Comparison of ENCODE assay signal across 26 cellular contexts in the genomic region with DNA sequence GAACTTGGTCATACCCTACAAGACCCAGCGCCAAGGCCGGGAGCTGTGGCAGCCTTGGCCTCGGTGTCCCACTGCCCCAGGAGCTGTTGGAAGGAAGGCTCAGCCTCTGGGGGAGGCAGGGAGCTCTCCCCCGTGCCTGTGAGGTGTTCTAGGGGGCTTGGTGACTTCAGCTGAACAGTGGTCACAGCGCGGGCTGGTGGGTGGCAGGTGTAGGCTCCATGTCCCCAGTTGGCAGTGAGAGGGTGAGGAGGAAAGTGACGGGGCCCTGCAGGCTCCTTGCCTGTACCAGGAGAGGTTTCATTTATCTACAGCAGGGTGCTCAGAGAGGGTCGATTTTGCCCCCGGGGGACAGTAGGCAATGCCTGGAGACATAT. TPM values are rescaled to one million over a fixed set of nuclear protein-coding genes. Genes with fewer than 3 reads are reported as not detected.
DNase-seq lines count a peak whose midpoint lies in the region; ATAC-seq and TF ChIP-seq lines count a peak whose summit lies in the region.
"Had no signal": no experiment of that assay in that cellular context is flagged by ENCODE, and none has a peak within 500 bp of the region (broad histone marks: within the 10 kb centered on the region; RNA-seq: fewer than 3 reads in every experiment).

No MANE protein-coding gene starts in this region.

- H3K9me3 ChIP-seq in right atrium auricular region (peaks cover 0 to 8% of the 10 kb centered on the region in 2 donors), transverse colon (no peaks in the 10 kb centered on the region), Caco-2 (no peaks in the 10 kb centered on the region)
- H3K9me3 ChIP-seq: SJCRH30 had no signal

- H3K27ac ChIP-seq in right atrium auricular region = no peak overlapping the region
- no peak overlapping the region for H3K27ac ChIP-seq in transverse colon
- H3K27ac ChIP-seq: BLaER1 treated with 17β-estradiol and CSF1 and Interleukin-3, amounts not matched to agents 10 nM and 100 nM; KMS-11; SJCRH30 had no signal

- POLR2A ChIA-PET in Caco-2 (lab: Charles Lee) = no interaction called here

- WGBS in transverse colon (ENCODE audit: low coverage in 1 of 2), 2 donors = 65 to 93% methylated on average over 2 to 9 of the region's 9 CpGs

- H3K27me3 ChIP-seq in right atrium auricular region (no peaks in the 10 kb centered on the region), transverse colon (no peaks in the 10 kb centered on the region), Caco-2 (replicated peaks; ENCODE audit: control insufficient read depth, insufficient read depth, low read length) (no peaks in the 10 kb centered on the region)
- H3K27me3 ChIP-seq: BLaER1 treated with 17β-estradiol and CSF1 and Interleukin-3, amounts not matched to agents 10 nM and 100 nM; SJCRH30 had no signal

- no peak for ATAC-seq in Right ventricle myocardium superior (ENCODE audit: poor library complexity)
- ATAC-seq: CD8-positive, alpha-beta T cell; Panc1 had no signal

- no peak overlapping the region for H3K4me3 Mint-ChIP-seq in Caco-2 (ENCODE audit: unreplicated experiment)
- H3K4me3 Mint-ChIP-seq: CD8-positive, alpha-beta T cell had no signal

- intact Hi-C loops in Right ventricle myocardium superior (cut with DNase I) = no loop called here
- intact Hi-C loops in posterior vena cava (cut with DNase I) = no loop called here
- intact Hi-C loops in transverse colon (cut with DNase I; ENCODE audit: low total_unique reads) = no loop called here
- intact Hi-C loops in Caco-2 (cut with micrococcal nuclease; ENCODE audit: unreplicated experiment) = no loop called here

- H3K27me3 Mint-ChIP-seq in Caco-2 (ENCODE audit: insufficient read depth, unreplicated experiment) = no peaks in the 10 kb centered on the region

- H3K4me3 ChIP-seq in right atrium auricular region (no peak overlapping the region), transverse colon (no peak overlapping the region), Caco-2 (ENCODE audit: low read depth, low read length) (no peak overlapping the region)
- H3K4me3 ChIP-seq: BLaER1 treated with 17β-estradiol and CSF1 and Interleukin-3, amounts not matched to agents 10 nM and 100 nM; SJCRH30 had no signal

- TF ChIP-seq POLR2A in transverse colon (IDR thresholded peaks at IDR 0.05) = no peak

- H3K9me3 Mint-ChIP-seq in Caco-2 (ENCODE audit: unreplicated experiment) = peaks cover 14% of the 10 kb centered on the region
- H3K9me3 Mint-ChIP-seq: CD8-positive, alpha-beta T cell had no signal

- H3K36me3 Mint-ChIP-seq in Caco-2 (ENCODE audit: insufficient read depth, unreplicated experiment) = no peaks in the 10 kb centered on the region
- H3K36me3 Mint-ChIP-seq: CD8-positive, alpha-beta T cell had no signal

- peak; percentile 20 for DNase-seq in Right ventricle myocardium superior
- no peak for DNase-seq in right atrium auricular region (ENCODE audit: low spot score)
- peak; percentile 53 for DNase-seq in mesenteric fat pad (ENCODE audit: low spot score)
- DNase-seq in posterior vena cava (ENCODE audit: low spot score) = peak; percentile 48
- DNase-seq in transverse colon = peak; percentile 2
- no peak for DNase-seq in DMS153 treated with DMSO at 0.1 percent for 48 hours (lab: John Stamatoyannopoulos, UW; ENCODE audit: unreplicated experiment)
- no peak for DNase-seq in NOMO-1 treated with DMSO at 0.1 percent for 48 hours (lab: John Stamatoyannopoulos, UW; ENCODE audit: unreplicated experiment)
- DNase-seq in Caco-2 = no peak
- DNase-seq: 8988T; Calu3; CD8-positive, alpha-beta T cell; DMS153; GDM1; IMR-90; NCI-H1105; NCI-H146; NCI-H2029 treated with DMSO at 0.1 percent for 48 hours; NCI-H226; NCI-H524; NCI-H774; NK-92 treated with Interleukin-12 subunit alpha and Interleukin-12 subunit beta, amount 100 ng/mL, for 24 hours; SJCRH30 had no signal

- H3K27ac Mint-ChIP-seq in Caco-2 (ENCODE audit: unreplicated experiment) = no peak overlapping the region
- H3K27ac Mint-ChIP-seq: CD8-positive, alpha-beta T cell had no signal

- no TSS peak for BruUV-seq in Caco-2 (replicated peaks; lab: Mats Ljungman, UMichigan)

- TF ChIP-seq CTCF in right atrium auricular region (IDR thresholded peaks at IDR 0.05) = no peak
- no peak for TF ChIP-seq CTCF in transverse colon (IDR thresholded peaks at IDR 0.05)
- TF ChIP-seq CTCF in Caco-2 (IDR thresholded peaks at IDR 0.05; ENCODE audit: insufficient read depth in 1 of 2, low read depth in 1 of 2, low read length in 1 of 2, severe bottlenecking in 1 of 2, unreplicated experiment in 1 of 2) = no peak

- H3K36me3 ChIP-seq in right atrium auricular region (no peaks in the 10 kb centered on the region), transverse colon (no peaks in the 10 kb centered on the region), Caco-2 (ENCODE audit: control insufficient read depth, insufficient read depth, low read length) (no peaks in the 10 kb centered on the region)
- H3K36me3 ChIP-seq: BLaER1 treated with 17β-estradiol and CSF1 and Interleukin-3, amounts not matched to agents 10 nM and 100 nM; SJCRH30 had no signal

- in situ Hi-C loops in transverse colon (cut with MboI; ENCODE audit: low pct_ligation_motif_present in 1 of 4, low pct_unique_long_range_greater_than_20kb in 1 of 4, low sequenced_read_pairs in 3 of 4) = no loop called here

- H3K4me1 ChIP-seq in right atrium auricular region = no peaks in the 10 kb centered on the region
- H3K4me1 ChIP-seq in transverse colon = no peaks in the 10 kb centered on the region
- H3K4me1 ChIP-seq in Caco-2 = no peaks in the 10 kb centered on the region
- H3K4me1 ChIP-seq: BLaER1 treated with 17β-estradiol and CSF1 and Interleukin-3, amounts not matched to agents 10 nM and 100 nM had no signal

- no peak for TF ChIP-seq EP300 in transverse colon (IDR thresholded peaks at IDR 0.05; ENCODE audit: low read depth)

- H3K4me1 Mint-ChIP-seq in Caco-2 (ENCODE audit: low read depth, unreplicated experiment) = peaks cover 13% of the 10 kb centered on the region

- CTCF ChIA-PET in Caco-2 (lab: Charles Lee) = no interaction called here

RNA-seq across cellular contexts. Expression of a gene that starts 47.5 kb away (rescaled TPM):
- 22.8 TPM for total RNA-seq in Right ventricle myocardium superior
- total RNA-seq in right atrium auricular region = not detected
- not detected for total RNA-seq in mesenteric fat pad
- total RNA-seq in posterior vena cava = not detected
- total RNA-seq in transverse colon = not detected
- total RNA-seq in Caco-2 (2022) = not detected in 2 replicates
- total RNA-seq: Calu3; CD8-positive, alpha-beta T cell; H4 had no signal

RNA-seq across cellular contexts. Expression of a gene that starts 51.8 kb away (rescaled TPM):
- total RNA-seq in Right ventricle myocardium superior (24.7 TPM), right atrium auricular region (1 to 10 TPM; 6.5 to 9.5 TPM), mesenteric fat pad (82.2 TPM), posterior vena cava (10 to 100 TPM; 56.2 to 99.4 TPM), transverse colon (100 to 1,000 TPM in 1 of 4 donors, 10 to 100 TPM in 3; 10.6 to 156 (median 40.1) TPM), Caco-2 (2022) (0.37 TPM in 1 of 2 replicates, not detected in the other)
- total RNA-seq: Calu3; CD8-positive, alpha-beta T cell; H4 had no signal

Comparison
In these comparisons a context has a peak if more than half of its experiments do, and no peak if none do; other contexts are left out.
1. DNase-seq: peak in Right ventricle myocardium superior (single experiment), mesenteric fat pad (single experiment), posterior vena cava (single experiment) and transverse colon (single experiment); none in right atrium auricular region (single experiment), DMS153 treated with DMSO at 0.1 percent for 48 hours (single experiment), NOMO-1 treated with DMSO at 0.1 percent for 48 hours (single experiment) and Caco-2 (0 of 2).
2. RNA of a gene that starts 47.5 kb away (total RNA-seq): 22.8 TPM in Right ventricle myocardium superior (single experiment); not detected in posterior vena cava, not detected in right atrium auricular region, not detected in mesenteric fat pad (single experiment), not detected in transverse colon and not detected in Caco-2; every median in the first group is over 10 times any median in the second.